Comparison of ENCODE assay signal across 26 cellular contexts in the genomic region with DNA sequence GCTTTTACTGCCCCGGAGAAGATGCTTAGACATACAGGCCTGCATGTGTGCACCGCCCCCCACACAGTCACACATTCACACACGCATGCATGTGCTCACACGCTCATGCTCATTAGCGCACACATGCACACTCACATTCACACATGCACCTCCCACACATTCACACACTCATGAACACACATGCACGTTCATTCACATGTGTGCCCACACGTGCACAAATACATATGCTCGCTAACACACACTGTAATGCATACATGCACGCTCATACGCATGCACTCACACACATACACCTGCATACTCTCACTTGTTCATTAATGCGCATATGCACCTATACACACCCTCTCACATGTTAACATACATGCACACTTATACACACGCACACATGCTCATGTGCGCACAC. TPM values are rescaled to one million over a fixed set of nuclear protein-coding genes. Genes with fewer than 3 reads are reported as not detected.
"Had no signal": no experiment of that assay in that cellular context is flagged by ENCODE, and none has a peak within 500 bp of the region (broad histone marks: within the 10 kb centered on the region; RNA-seq: fewer than 3 reads in every experiment).

No MANE protein-coding gene starts in this region.

- H3K27ac Mint-ChIP-seq: dendritic cell treated with granulocyte-macrophage colony-stimulating factor and Interleukin-4, amounts not matched to agents 40 ng/mL and 50 ng/mL, for 4 days; endodermal cell; memory B cell; natural killer cell; stimulated activated naive B cell treated with anti-CD40 and anti-IgM and Interleukin-4, amounts not matched to agents 10 μg/mL and 1 μg/mL and 100 μg/mL, for 72 hours; stimulated activated naive CD8-positive, alpha-beta T cell treated with anti-CD3 and anti-CD28 coated beads, Interleukin-15, Interleukin-2, amounts not matched to agents 100 ng/mL and 50 ng/mL, for 24 hours; type B pancreatic cell had no signal

- H3K36me3 ChIP-seq: colonic mucosa, gastrocnemius medialis, prostate gland, spleen, thyroid gland had no signal

- H3K9me3 Mint-ChIP-seq: dendritic cell treated with granulocyte-macrophage colony-stimulating factor and Interleukin-4, amounts not matched to agents 40 ng/mL and 50 ng/mL, for 4 days; endodermal cell; natural killer cell; neural crest cell; stimulated activated naive B cell treated with anti-CD40 and anti-IgM and Interleukin-4, amounts not matched to agents 10 μg/mL and 1 μg/mL and 100 μg/mL, for 72 hours; type B pancreatic cell had no signal

- ATAC-seq: esophagus mucosa; gastrocnemius medialis; natural killer cell; right cardiac atrium; stimulated activated naive B cell treated with anti-CD40 and anti-IgM and Interleukin-4, amounts not matched to agents 10 μg/mL and 1 μg/mL and 100 μg/mL, for 72 hours had no signal

- H3K4me1 ChIP-seq: colonic mucosa, gastrocnemius medialis, prostate gland, spleen, thyroid gland had no signal

- FAIRE-seq: keratinocyte had no signal

- H3K4me3 ChIP-seq: colonic mucosa, gastrocnemius medialis, lung, prostate gland, skin epidermis, spleen, thyroid gland had no signal

- H3K9me3 ChIP-seq: colonic mucosa, gastrocnemius medialis, prostate gland, thyroid gland had no signal

- H3K27me3 Mint-ChIP-seq: dendritic cell treated with granulocyte-macrophage colony-stimulating factor and Interleukin-4, amounts not matched to agents 40 ng/mL and 50 ng/mL, for 4 days; stimulated activated naive B cell treated with anti-CD40 and anti-IgM and Interleukin-4, amounts not matched to agents 10 μg/mL and 1 μg/mL and 100 μg/mL, for 72 hours had no signal

- H3K27me3 ChIP-seq: colonic mucosa, gastrocnemius medialis, thyroid gland had no signal

- H3K4me1 Mint-ChIP-seq: memory B cell; natural killer cell; stimulated activated naive B cell treated with anti-CD40 and anti-IgM and Interleukin-4, amounts not matched to agents 10 μg/mL and 1 μg/mL and 100 μg/mL, for 72 hours had no signal

- H3K27ac ChIP-seq: colonic mucosa, epithelial cell of prostate, gastrocnemius medialis, prostate gland, skin epidermis, spleen, thyroid gland had no signal

- DNase-seq: colonic mucosa; effector CD8-positive, alpha-beta T cell; foreskin fibroblast; gastrocnemius medialis; head of caudate nucleus; natural killer cell; nucleus accumbens; right cardiac atrium; spleen; stimulated activated naive B cell treated with anti-CD40 and anti-IgM and Interleukin-4, amounts not matched to agents 10 μg/mL and 1 μg/mL and 100 μg/mL, for 72 hours; thyroid gland had no signal

- H3K4me3 Mint-ChIP-seq: dendritic cell treated with granulocyte-macrophage colony-stimulating factor and Interleukin-4, amounts not matched to agents 40 ng/mL and 50 ng/mL, for 4 days; endodermal cell; memory B cell; natural killer cell; neural crest cell; stimulated activated naive B cell treated with anti-CD40 and anti-IgM and Interleukin-4, amounts not matched to agents 10 μg/mL and 1 μg/mL and 100 μg/mL, for 72 hours; stimulated activated naive CD8-positive, alpha-beta T cell treated with anti-CD3 and anti-CD28 coated beads, Interleukin-15, Interleukin-2, amounts not matched to agents 100 ng/mL and 50 ng/mL, for 24 hours; type B pancreatic cell had no signal

- H3K36me3 Mint-ChIP-seq: memory B cell; natural killer cell; stimulated activated naive B cell treated with anti-CD40 and anti-IgM and Interleukin-4, amounts not matched to agents 10 μg/mL and 1 μg/mL and 100 μg/mL, for 72 hours had no signal

RNA-seq across cellular contexts. Expression of a gene that starts 21.9 kb away (rescaled TPM):
- total RNA-seq: chondrocyte, glomerular endothelial cell, osteocyte had no signal
- polyA plus RNA-seq: keratinocyte had no signal
